In the genomic region with DNA sequence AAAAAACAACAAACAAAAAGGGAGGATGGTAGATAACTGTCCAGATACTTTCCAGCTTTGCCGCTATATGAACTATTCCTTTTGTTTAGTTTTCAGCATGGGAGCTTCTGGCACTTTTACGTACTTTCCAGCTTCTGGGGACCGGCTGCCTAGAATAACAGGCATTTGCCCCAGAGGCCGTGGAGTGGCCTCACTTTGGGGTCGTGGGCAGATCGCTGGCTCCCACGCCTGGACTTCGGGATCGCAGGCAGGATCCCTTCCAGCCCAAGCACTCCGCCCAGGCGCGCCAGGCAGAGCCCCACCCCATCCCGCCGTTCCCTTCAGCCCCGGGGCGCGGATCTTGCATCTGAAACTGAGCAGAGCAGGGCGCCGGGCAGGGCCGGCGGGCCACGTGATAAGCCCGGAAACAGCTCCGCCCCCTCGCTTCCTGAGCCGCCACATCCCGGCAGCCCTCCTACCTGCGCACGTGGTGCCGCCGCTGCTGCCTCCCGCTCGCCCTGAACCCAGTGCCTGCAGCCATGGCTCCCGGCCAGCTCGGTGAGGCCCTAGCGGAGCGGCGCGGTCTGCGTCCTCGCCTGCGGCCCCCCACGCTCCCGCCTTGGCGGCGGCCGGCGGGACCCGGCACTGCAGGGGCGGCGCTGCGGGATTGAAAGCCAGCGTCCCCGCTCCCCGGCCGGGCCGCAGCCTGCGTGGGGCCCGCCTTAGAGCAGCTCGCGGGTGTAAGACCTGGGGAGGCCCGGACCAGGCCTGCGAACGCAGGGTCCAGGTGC, we compare ENCODE assay signal across 1 cellular context.
TF ChIP-seq lines count a peak whose summit lies in the region.

TSS of gene ATIC (plus strand) at position 435 of the 770 bp plus-strand sequence. CDS start at position 519, 84 bp downstream.

TF ChIP-seq in SK-N-SH, 30 proteins besides CTCF, POLR2A, EP300 and RAD21 (continued from another document):
- TF ChIP-seq RCOR1 (IDR thresholded peaks at IDR 0.05; ENCODE audit: low read length), result no peak; the same call in 1 of the 2 replicates
- peak; percentile 81 for TF ChIP-seq TAF1 (IDR thresholded peaks at IDR 0.05; ENCODE audit: borderline replicate concordance, low read depth, low read length)
- peak; percentile 97 for TF ChIP-seq MXI1 (IDR thresholded peaks at IDR 0.05; ENCODE audit: low read depth, low read length)
- peak; percentile 64; the same call in 1 of the 2 replicates for TF ChIP-seq ELF1 (IDR thresholded peaks at IDR 0.05)
- TF ChIP-seq USF1 (IDR thresholded peaks at IDR 0.05; ENCODE audit: borderline replicate concordance, low read depth), result peak; percentile 96
- TF ChIP-seq NFIC (IDR thresholded peaks at IDR 0.05; ENCODE audit: borderline replicate concordance), result no peak; the same call in 1 of the 2 replicates
- TF ChIP-seq FOXJ3 (CRISPR knock-in tag; IDR thresholded peaks at IDR 0.05), result 0 out of 2 replicates have a peak, but pooled peaks have one; percentile 7
- no peak for TF ChIP-seq TEAD4 (IDR thresholded peaks at IDR 0.05; ENCODE audit: borderline replicate concordance, insufficient read depth)
- TF ChIP-seq GABPA (IDR thresholded peaks at IDR 0.05; ENCODE audit: low read depth), result peak; percentile 73
- no peak for TF ChIP-seq YY1 (IDR thresholded peaks at IDR 0.05; ENCODE audit: low read depth)
- TF ChIP-seq NRF1 (IDR thresholded peaks at IDR 0.05; ENCODE audit: low read depth, low read length), result no peak
- TF ChIP-seq, protein P1, sequence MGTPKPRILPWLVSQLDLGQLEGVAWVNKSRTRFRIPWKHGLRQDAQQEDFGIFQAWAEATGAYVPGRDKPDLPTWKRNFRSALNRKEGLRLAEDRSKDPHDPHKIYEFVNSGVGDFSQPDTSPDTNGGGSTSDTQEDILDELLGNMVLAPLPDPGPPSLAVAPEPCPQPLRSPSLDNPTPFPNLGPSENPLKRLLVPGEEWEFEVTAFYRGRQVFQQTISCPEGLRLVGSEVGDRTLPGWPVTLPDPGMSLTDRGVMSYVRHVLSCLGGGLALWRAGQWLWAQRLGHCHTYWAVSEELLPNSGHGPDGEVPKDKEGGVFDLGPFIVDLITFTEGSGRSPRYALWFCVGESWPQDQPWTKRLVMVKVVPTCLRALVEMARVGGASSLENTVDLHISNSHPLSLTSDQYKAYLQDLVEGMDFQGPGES (IDR thresholded peaks at IDR 0.05; ENCODE audit: low read depth, low read length), result no peak
- TF ChIP-seq, protein P2, sequence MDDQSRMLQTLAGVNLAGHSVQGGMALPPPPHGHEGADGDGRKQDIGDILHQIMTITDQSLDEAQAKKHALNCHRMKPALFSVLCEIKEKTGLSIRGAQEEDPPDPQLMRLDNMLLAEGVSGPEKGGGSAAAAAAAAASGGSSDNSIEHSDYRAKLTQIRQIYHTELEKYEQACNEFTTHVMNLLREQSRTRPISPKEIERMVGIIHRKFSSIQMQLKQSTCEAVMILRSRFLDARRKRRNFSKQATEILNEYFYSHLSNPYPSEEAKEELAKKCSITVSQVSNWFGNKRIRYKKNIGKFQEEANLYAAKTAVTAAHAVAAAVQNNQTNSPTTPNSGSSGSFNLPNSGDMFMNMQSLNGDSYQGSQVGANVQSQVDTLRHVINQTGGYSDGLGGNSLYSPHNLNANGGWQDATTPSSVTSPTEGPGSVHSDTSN (IDR thresholded peaks at IDR 0.05), result no peak
- peak; percentile 99 for TF ChIP-seq MAX (IDR thresholded peaks at IDR 0.05; ENCODE audit: low read depth)
